2 cellular contexts compared by ENCODE assay signal in genomic region chr10:96500519-96500918, GRCh38.
A peak's percentile ranks its signal among the peaks of the same experiment; 100 is the strongest.
TF ChIP-seq lines count a peak whose summit lies in the region.

No MANE protein-coding gene starts in this region.

TF ChIP-seq in HepG2, 621 proteins besides CTCF, POLR2A, EP300 and RAD21:
- TF ChIP-seq NR2C2 (CRISPR knock-in tag; IDR thresholded peaks at IDR 0.05; ENCODE audit: borderline replicate concordance) (0 out of 2 replicates have a peak, but pooled peaks have one; percentile 9), DBP (CRISPR knock-in tag; IDR thresholded peaks at IDR 0.05; ENCODE audit: not compliant biosample characterization) (no peak)

TF ChIP-seq in K562, 482 proteins besides CTCF, POLR2A, EP300 and RAD21:
- TF ChIP-seq VEZF1 (CRISPR knock-in tag; IDR thresholded peaks at IDR 0.05) = peak; percentile 57
- no peak for TF ChIP-seq ZNF699 (CRISPR knock-in tag; IDR thresholded peaks at IDR 0.05; ENCODE audit: insufficient replicate concordance)
- 0 out of 2 replicates have a peak, but pooled peaks have one; percentile 14 for TF ChIP-seq ARID1B (IDR thresholded peaks at IDR 0.05)
